1 cellular context compared by ENCODE assay signal in genomic region chr12:95548056-95548538, GRCh38.
A peak's percentile ranks its signal among the peaks of the same experiment; 100 is the strongest.
TF ChIP-seq lines count a peak whose summit lies in the region.

No MANE protein-coding gene starts in this region.

TF ChIP-seq in K562, 482 proteins besides CTCF, POLR2A, EP300 and RAD21 (continued from another document):
- TF ChIP-seq MGA (IDR thresholded peaks at IDR 0.05), result peak; percentile 62
